ENCODE assay signal across 34 cellular contexts in genomic region chr12:130357241-130357640, GRCh38. TPM values are rescaled to one million over a fixed set of nuclear protein-coding genes. Genes with fewer than 3 reads are reported as not detected.
DNase-seq lines count a peak whose midpoint lies in the region; ATAC-seq and TF ChIP-seq lines count a peak whose summit lies in the region.
"Had no signal": no experiment of that assay in that cellular context is flagged by ENCODE, and none has a peak within 500 bp of the region (broad histone marks: within the 10 kb centered on the region; RNA-seq: fewer than 3 reads in every experiment).

No MANE protein-coding gene starts in this region.

- H3K27me3 Mint-ChIP-seq in stimulated activated naive B cell treated with anti-CD40 and anti-IgM and Interleukin-4, amounts not matched to agents 10 μg/mL and 1 μg/mL and 100 μg/mL, for 72 hours: peaks cover 0 to 14% of the 10 kb centered on the region in 2 donors

- H3K27ac Mint-ChIP-seq in stimulated activated naive B cell treated with anti-CD40 and anti-IgM and Interleukin-4, amounts not matched to agents 10 μg/mL and 1 μg/mL and 100 μg/mL, for 72 hours: no peak overlapping the region
- H3K27ac Mint-ChIP-seq: activated CD4-positive, alpha-beta T cell treated with anti-CD3 and anti-CD28 coated beads for 36 hours; activated naive CD4-positive, alpha-beta T cell treated with anti-CD3 and anti-CD28 coated beads, Interleukin-2, amount 50 U/mL, for 72 hours; CD4-positive, CD25-positive, alpha-beta regulatory T cell; neural progenitor cell had no signal

- TF ChIP-seq CTCF in parathyroid adenoma (IDR thresholded peaks at IDR 0.05): no peak

- no peak overlapping the region for H3K9ac ChIP-seq in parathyroid adenoma
- H3K9ac ChIP-seq: neural progenitor cell had no signal

- peak overlapping the region; percentile 15 for H2AFZ ChIP-seq in parathyroid adenoma
- H2AFZ ChIP-seq: neural progenitor cell had no signal

- no peaks in the 10 kb centered on the region for H3K4me1 ChIP-seq in parathyroid adenoma
- H3K4me1 ChIP-seq: esophagus muscularis mucosa, pancreas, SJCRH30, suprapubic skin, uterus had no signal

- peaks cover 0 to 1% of the 10 kb centered on the region in 2 donors for H3K9me3 Mint-ChIP-seq in stimulated activated naive B cell treated with anti-CD40 and anti-IgM and Interleukin-4, amounts not matched to agents 10 μg/mL and 1 μg/mL and 100 μg/mL, for 72 hours
- H3K9me3 Mint-ChIP-seq: activated naive CD4-positive, alpha-beta T cell treated with anti-CD3 and anti-CD28 coated beads, Interleukin-2, amount 50 U/mL, for 72 hours; neural progenitor cell had no signal

- H3K36me3 Mint-ChIP-seq in stimulated activated naive B cell treated with anti-CD40 and anti-IgM and Interleukin-4, amounts not matched to agents 10 μg/mL and 1 μg/mL and 100 μg/mL, for 72 hours: no peaks in the 10 kb centered on the region
- H3K36me3 Mint-ChIP-seq: activated naive CD4-positive, alpha-beta T cell treated with anti-CD3 and anti-CD28 coated beads, Interleukin-2, amount 50 U/mL, for 72 hours; CD4-positive, CD25-positive, alpha-beta regulatory T cell; neural progenitor cell had no signal

- no peaks in the 10 kb centered on the region for H3K27me3 ChIP-seq in parathyroid adenoma (ENCODE audit: control insufficient read depth, insufficient read depth, low read length)
- H3K27me3 ChIP-seq: uterus had no signal

- DNase-seq in NCI-H1417 (lab: John Stamatoyannopoulos, UW) (peak; percentile 15 to 57 (median 34)), NCI-H1417 treated with DMSO at 0.1 percent for 48 hours (lab: John Stamatoyannopoulos, UW) (no peak), NCI-H2107 (lab: John Stamatoyannopoulos, UW) (peak; percentile 19), NCI-H748 treated with DMSO at 0.1 percent for 48 hours (lab: John Stamatoyannopoulos, UW) (peak; percentile 37), left ventricle myocardium superior (no peak), Right ventricle myocardium superior (no peak)
- DNase-seq in stimulated activated naive B cell treated with anti-CD40 and anti-IgM and Interleukin-4, amounts not matched to agents 10 μg/mL and 1 μg/mL and 100 μg/mL, for 72 hours: no peak
- DNase-seq: activated CD4-positive, alpha-beta T cell treated with anti-CD3 and anti-CD28 coated beads for 36 hours; activated CD8-positive, alpha-beta memory T cell treated with anti-CD3 and anti-CD28 coated beads for 24 hours; activated effector memory CD4-positive, alpha-beta T cell treated with Interleukin-2 at 50 U/mL for 16 hours; activated T-cell treated with anti-CD3 and anti-CD28 coated beads for 4 hours; amygdala; CD4-positive, CD25-positive, alpha-beta regulatory T cell; dorsolateral prefrontal cortex; foreskin fibroblast; NCI-H1930; NCI-H526 treated with DMSO at 0.1 percent for 48 hours; pancreas; retina; SJCRH30; stimulated activated naive CD4-positive, alpha-beta T cell treated with Interleukin-2 at 50 U/mL for 16 hours; SW 1271; T-helper 9 cell; uterus had no signal

- no peak overlapping the region for H3K4me3 ChIP-seq in parathyroid adenoma (ENCODE audit: low read depth, low read length)
- H3K4me3 ChIP-seq: dorsolateral prefrontal cortex, esophagus muscularis mucosa, neural progenitor cell, pancreas, SJCRH30, suprapubic skin, uterus had no signal

- ATAC-seq in left ventricle myocardium superior: no peak
- ATAC-seq in Right ventricle myocardium superior (ENCODE audit: poor library complexity): no peak
- no peak for ATAC-seq in stimulated activated naive B cell treated with anti-CD40 and anti-IgM and Interleukin-4, amounts not matched to agents 10 μg/mL and 1 μg/mL and 100 μg/mL, for 72 hours (replicated peaks)
- ATAC-seq: activated CD4-positive, alpha-beta T cell treated with anti-CD3 and anti-CD28 coated beads for 36 hours; activated naive CD4-positive, alpha-beta T cell treated with anti-CD3 and anti-CD28 coated beads, Interleukin-2, amount 50 U/mL, for 72 hours; pancreas had no signal

- H3K9me3 ChIP-seq in parathyroid adenoma (ENCODE audit: control insufficient read depth, low read length): no peaks in the 10 kb centered on the region
- H3K9me3 ChIP-seq: esophagus muscularis mucosa, pancreas, SJCRH30, suprapubic skin, uterus had no signal

- H3K4me3 Mint-ChIP-seq in stimulated activated naive B cell treated with anti-CD40 and anti-IgM and Interleukin-4, amounts not matched to agents 10 μg/mL and 1 μg/mL and 100 μg/mL, for 72 hours: no peak overlapping the region
- H3K4me3 Mint-ChIP-seq: activated CD4-positive, alpha-beta T cell treated with anti-CD3 and anti-CD28 coated beads for 36 hours; CD4-positive, CD25-positive, alpha-beta regulatory T cell; neural progenitor cell had no signal

- H3K4me2 ChIP-seq in parathyroid adenoma (ENCODE audit: low read length): no peak overlapping the region
- H3K4me2 ChIP-seq: neural progenitor cell had no signal

- no peaks in the 10 kb centered on the region for H3K79me2 ChIP-seq in parathyroid adenoma

- H3K4me1 Mint-ChIP-seq in stimulated activated naive B cell treated with anti-CD40 and anti-IgM and Interleukin-4, amounts not matched to agents 10 μg/mL and 1 μg/mL and 100 μg/mL, for 72 hours: no peaks in the 10 kb centered on the region

- no peaks in the 10 kb centered on the region for H3K36me3 ChIP-seq in parathyroid adenoma (ENCODE audit: control insufficient read depth, insufficient read depth, low read length)
- H3K36me3 ChIP-seq: esophagus muscularis mucosa, neural progenitor cell, pancreas, SJCRH30, suprapubic skin, uterus had no signal

- intact Hi-C loops in left ventricle myocardium superior (cut with micrococcal nuclease) (no loop called here), Right ventricle myocardium superior (cut with DNase I) (no loop called here)

- H3K27ac ChIP-seq in parathyroid adenoma: no peak overlapping the region
- H3K27ac ChIP-seq: dorsolateral prefrontal cortex, esophagus muscularis mucosa, neural progenitor cell, pancreas, SJCRH30, suprapubic skin, uterus had no signal

RNA-seq across cellular contexts. Expression of gene PIWIL1, which starts 19.6 kb away (rescaled TPM):
- total RNA-seq in left ventricle myocardium superior: not detected
- total RNA-seq in Right ventricle myocardium superior: not detected
- total RNA-seq: A172; activated CD4-positive, alpha-beta T cell treated with anti-CD3 and anti-CD28 coated beads for 36 hours; activated naive CD4-positive, alpha-beta T cell treated with anti-CD3 and anti-CD28 coated beads, Interleukin-2, amount 50 U/mL, for 72 hours; CD4-positive, CD25-positive, alpha-beta regulatory T cell; chondrocyte; myocyte; pancreas; RPMI7951; SJCRH30; skeletal muscle tissue; suprapubic skin had no signal

Comparison
In these comparisons a context has a peak if more than half of its experiments do, and no peak if none do; other contexts are left out.
1. DNase-seq: peak in NCI-H1417 (3 of 3), NCI-H2107 (single experiment) and NCI-H748 treated with DMSO at 0.1 percent for 48 hours (single experiment); none in NCI-H1417 treated with DMSO at 0.1 percent for 48 hours (single experiment), left ventricle myocardium superior (single experiment), Right ventricle myocardium superior (single experiment) and stimulated activated naive B cell treated with anti-CD40 and anti-IgM and Interleukin-4, amounts not matched to agents 10 μg/mL and 1 μg/mL and 100 μg/mL, for 72 hours (single experiment).